In genomic region chr15:78065973-78066946, GRCh38 we compare ENCODE assay signal across 9 cellular contexts. TPM values are rescaled to one million over a fixed set of nuclear protein-coding genes. Genes with fewer than 3 reads are reported as not detected.
DNase-seq lines count a peak whose midpoint lies in the region; ATAC-seq and TF ChIP-seq lines count a peak whose summit lies in the region.
"Had no signal": no experiment of that assay in that cellular context is flagged by ENCODE, and none has a peak within 500 bp of the region (broad histone marks: within the 10 kb centered on the region; RNA-seq: fewer than 3 reads in every experiment).

No MANE protein-coding gene starts in this region.

- peaks cover 1% of the 10 kb centered on the region for H3K36me3 Mint-ChIP-seq in activated naive CD4-positive, alpha-beta T cell treated with anti-CD3 and anti-CD28 coated beads for 36 hours (ENCODE audit: low read depth)

- H3K9me3 ChIP-seq in breast epithelium (no peaks in the 10 kb centered on the region), smooth muscle cell (replicated peaks; ENCODE audit: low read depth) (no peaks in the 10 kb centered on the region)

- ATAC-seq in HG03342 (IDR thresholded peaks at IDR 0.05; ENCODE audit: unreplicated experiment) (peak; percentile 58), GM21360 (IDR thresholded peaks at IDR 0.05; ENCODE audit: unreplicated experiment) (no peak)

- H3K27me3 Mint-ChIP-seq in activated naive CD4-positive, alpha-beta T cell treated with anti-CD3 and anti-CD28 coated beads for 36 hours (ENCODE audit: low read depth) = no peaks in the 10 kb centered on the region

- H3K4me1 Mint-ChIP-seq in activated naive CD4-positive, alpha-beta T cell treated with anti-CD3 and anti-CD28 coated beads for 36 hours (ENCODE audit: low read depth) = peaks cover 12% of the 10 kb centered on the region

- CTCF ChIA-PET in activated naive CD4-positive, alpha-beta T cell treated with anti-CD3 and anti-CD28 coated beads for 36 hours (lab: Charles Lee) = interaction anchor here (1.2 to 2.9 kb wide), 3 partner anchors 14 to 107 kb away, joined by 3 to 10 read pairs (median 4); no protein-coding TSS in a partner anchor

- peak overlapping the region; percentile 78 for H3K4me2 ChIP-seq in smooth muscle cell

- H3K36me3 ChIP-seq in breast epithelium (no peaks in the 10 kb centered on the region), smooth muscle cell (ENCODE audit: low read depth) (no peaks in the 10 kb centered on the region)

- H3K4me3 Mint-ChIP-seq in activated naive CD4-positive, alpha-beta T cell treated with anti-CD3 and anti-CD28 coated beads for 36 hours = no peak overlapping the region
- H3K4me3 Mint-ChIP-seq: activated T-cell treated with anti-CD3 and anti-CD28 coated beads, Interleukin-2, amount 50 U/mL, for 4 hours had no signal

- peak overlapping the region; percentile 34 for H3K27ac Mint-ChIP-seq in activated naive CD4-positive, alpha-beta T cell treated with anti-CD3 and anti-CD28 coated beads for 36 hours

- no peak for TF ChIP-seq POLR2A in breast epithelium (IDR thresholded peaks at IDR 0.05)

- 74% methylated on average over 7 of the region's 7 CpGs for WGBS in smooth muscle cell (ENCODE audit: low lambda C conversion rate)

- peaks cover 97% of the 10 kb centered on the region for H4K20me1 ChIP-seq in smooth muscle cell (ENCODE audit: low read depth)

- peaks cover 27% of the 10 kb centered on the region for H3F3A ChIP-seq in smooth muscle cell (ENCODE audit: low read depth)

- peak overlapping the region; percentile 19 for H3K9ac ChIP-seq in smooth muscle cell (ENCODE audit: low read depth)

- TF ChIP-seq CTCF in breast epithelium (IDR thresholded peaks at IDR 0.05) (no peak), smooth muscle cell (IDR thresholded peaks at IDR 0.05; ENCODE audit: borderline replicate concordance, insufficient read depth, poor library complexity, severe bottlenecking) (no peak)

- H3K4me3 ChIP-seq in breast epithelium (peak overlapping the region in 1 of 3 donors; percentile 35), smooth muscle cell (no peak overlapping the region)

- peaks cover 78% of the 10 kb centered on the region for H3K79me2 ChIP-seq in smooth muscle cell (ENCODE audit: low read depth)

- peak overlapping the region; percentile 91 to 94 for H3K27ac ChIP-seq in breast epithelium
- H3K27ac ChIP-seq in smooth muscle cell (ENCODE audit: low read depth) = peak overlapping the region; percentile 95

- H3K27me3 ChIP-seq in breast epithelium (no peaks in the 10 kb centered on the region), smooth muscle cell (ENCODE audit: low read depth) (no peaks in the 10 kb centered on the region)

- DNase-seq in activated naive CD4-positive, alpha-beta T cell treated with anti-CD3 and anti-CD28 coated beads for 36 hours = no peak
- no peak for DNase-seq in activated naive CD4-positive, alpha-beta T cell (lab: John Stamatoyannopoulos, UW)
- no peak for DNase-seq in breast epithelium (ENCODE audit: low spot score in 2 of 2)
- no peak for DNase-seq in smooth muscle cell (lab: John Stamatoyannopoulos, UW; ENCODE audit: unreplicated experiment)
- DNase-seq in H4 (ENCODE audit: low spot score) = no peak
- no peak for DNase-seq in NCI-H1436 treated with DMSO at 0.1 percent for 48 hours (lab: John Stamatoyannopoulos, UW)
- DNase-seq: activated T-cell treated with anti-CD3 and anti-CD28 coated beads, Interleukin-2, amount 50 U/mL, for 4 hours had no signal

- no peaks in the 10 kb centered on the region for H3K9me3 Mint-ChIP-seq in activated naive CD4-positive, alpha-beta T cell treated with anti-CD3 and anti-CD28 coated beads for 36 hours
- H3K9me3 Mint-ChIP-seq: activated T-cell treated with anti-CD3 and anti-CD28 coated beads, Interleukin-2, amount 50 U/mL, for 4 hours had no signal

- H2AFZ ChIP-seq in smooth muscle cell (ENCODE audit: low read depth) = no peak overlapping the region

- H3K4me1 ChIP-seq in breast epithelium = peaks cover 8 to 39% of the 10 kb centered on the region in 2 donors
- H3K4me1 ChIP-seq in smooth muscle cell (ENCODE audit: low read depth) = peaks cover 52% of the 10 kb centered on the region

- intact Hi-C loops in activated naive CD4-positive, alpha-beta T cell treated with anti-CD3 and anti-CD28 coated beads for 36 hours (cut with micrococcal nuclease) = no loop called here
- intact Hi-C loops in breast epithelium (cut with DNase I; ENCODE audit: low total_unique reads) = no loop called here

RNA-seq across cellular contexts. Expression of gene TBC1D2B, which starts 11.3 kb away (rescaled TPM):
- total RNA-seq in activated naive CD4-positive, alpha-beta T cell treated with anti-CD3 and anti-CD28 coated beads for 36 hours = 10 to 100 TPM; 57.1 to 60.3 TPM
- total RNA-seq in breast epithelium (10 to 100 TPM; 44.9 to 71.0 (median 69.2) TPM), smooth muscle cell (19.4 and 31.9 TPM in 2 replicates)
- polyA plus RNA-seq in smooth muscle cell = 14.2 and 16.1 TPM in 2 replicates
- 12.3 and 13.8 TPM in 2 replicates for total RNA-seq in H4 (2014; rRNA removed; shearing (Covaris generic))

RNA-seq across cellular contexts. Expression of gene SH2D7, which starts 26.1 kb away (rescaled TPM):
- total RNA-seq in activated naive CD4-positive, alpha-beta T cell treated with anti-CD3 and anti-CD28 coated beads for 36 hours = not detected
- not detected for total RNA-seq in breast epithelium
- total RNA-seq in smooth muscle cell = not detected in 2 replicates
- polyA plus RNA-seq in smooth muscle cell = 0.07 and 0.34 TPM in 2 replicates
- total RNA-seq in H4 (2014; rRNA removed; shearing (Covaris generic)) = not detected in 2 replicates
- total RNA-seq: activated T-cell treated with anti-CD3 and anti-CD28 coated beads, Interleukin-2, amount 50 U/mL, for 4 hours had no signal
